In the genomic region with DNA sequence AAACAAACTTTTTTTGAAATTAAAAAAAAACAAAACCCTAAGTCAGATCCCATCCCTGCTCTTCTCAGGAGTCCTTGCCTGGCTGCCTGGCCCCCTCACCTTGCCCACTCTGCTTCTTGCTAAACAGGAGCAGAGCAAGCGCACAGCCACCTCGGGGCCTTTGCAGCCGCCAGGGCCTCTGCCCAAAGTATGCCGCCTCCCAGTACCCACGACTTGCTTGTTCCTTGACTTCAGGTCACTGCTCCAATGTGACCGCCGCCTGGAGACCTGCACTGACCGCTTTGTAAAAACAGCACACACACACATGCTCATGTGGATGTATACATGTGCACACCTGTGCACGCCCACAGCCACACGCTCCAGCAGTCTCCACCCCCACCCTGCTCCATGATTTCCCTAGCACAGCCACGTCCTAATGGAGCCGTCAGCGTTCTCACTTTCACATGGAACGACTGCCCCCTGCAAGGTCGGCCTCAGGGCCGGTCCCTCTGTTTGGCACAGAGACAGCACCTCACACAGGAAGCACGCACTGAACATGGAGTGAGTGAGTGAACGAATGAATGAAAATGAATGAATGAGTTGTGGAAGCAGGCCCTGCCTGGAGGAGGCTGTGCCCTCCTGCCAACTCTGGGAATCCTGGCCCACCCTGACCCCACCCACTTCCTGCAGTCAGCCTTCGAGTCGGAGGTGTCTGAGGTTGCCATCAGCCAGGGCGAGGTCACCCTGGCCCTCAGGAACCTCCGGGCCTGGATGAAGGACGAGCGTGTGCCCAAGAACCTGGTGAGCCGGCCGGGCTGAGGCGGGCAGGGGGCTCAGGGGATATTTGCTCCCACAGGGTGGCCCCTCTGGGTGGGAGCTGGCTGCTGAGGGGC, we compare ENCODE assay signal across 2 cellular contexts.
A peak's percentile ranks its signal among the peaks of the same experiment; 100 is the strongest.
TF ChIP-seq lines count a peak whose summit lies in the region.

No MANE protein-coding gene starts in this region.

TF ChIP-seq in HepG2, 621 proteins besides CTCF, POLR2A, EP300 and RAD21:
- no peak for TF ChIP-seq ZNF720 (CRISPR knock-in tag; IDR thresholded peaks at IDR 0.05)
- TF ChIP-seq ZNF768 (CRISPR knock-in tag; IDR thresholded peaks at IDR 0.05) = peak; percentile 60; the same call in 1 of the 2 replicates
- TF ChIP-seq EED (CRISPR knock-in tag; IDR thresholded peaks at IDR 0.05) = 0 out of 2 replicates have a peak, but pooled peaks have one; percentile 22
- 0 out of 2 replicates have a peak, but pooled peaks have one; percentile 21 for TF ChIP-seq TERF1 (CRISPR knock-in tag; IDR thresholded peaks at IDR 0.05)
- no peak for TF ChIP-seq ZNF30 (CRISPR knock-in tag; IDR thresholded peaks at IDR 0.05)
- peak; percentile 41; the same call in 1 of the 2 replicates for TF ChIP-seq MNT (IDR thresholded peaks at IDR 0.05)
- TF ChIP-seq PHF20 (CRISPR knock-in tag; IDR thresholded peaks at IDR 0.05) = 0 out of 2 replicates have a peak, but pooled peaks have one; percentile 4
- TF ChIP-seq HMGA1 (CRISPR knock-in tag; conservative IDR thresholded peaks at IDR 0.05) = no peak

TF ChIP-seq in SK-N-SH treated with all-trans-retinoic acid at 6 μM for 48 hours, 23 proteins besides CTCF, POLR2A, EP300 and RAD21:
- TF ChIP-seq ESRRG (CRISPR knock-in tag; IDR thresholded peaks at IDR 0.05) (no peak), CSDC2 (CRISPR knock-in tag; IDR thresholded peaks at IDR 0.05) (no peak), ZNF8 (CRISPR knock-in tag; IDR thresholded peaks at IDR 0.05) (no peak), SNAI2 (CRISPR knock-in tag; IDR thresholded peaks at IDR 0.05) (no peak), ZNF565 (CRISPR knock-in tag; conservative IDR thresholded peaks at IDR 0.05; ENCODE audit: low read depth) (no peak), ZNF70 (CRISPR knock-in tag; IDR thresholded peaks at IDR 0.05) (no peak), TOX (CRISPR knock-in tag; IDR thresholded peaks at IDR 0.05; ENCODE audit: borderline replicate concordance) (no peak), ZC3H10 (CRISPR knock-in tag; IDR thresholded peaks at IDR 0.05) (no peak), ISL1 (CRISPR knock-in tag; IDR thresholded peaks at IDR 0.05) (no peak), ARNTL (CRISPR knock-in tag; IDR thresholded peaks at IDR 0.05; ENCODE audit: borderline replicate concordance, low read depth) (no peak), ZFP3 (CRISPR knock-in tag; IDR thresholded peaks at IDR 0.05) (no peak), OSR1 (CRISPR knock-in tag; IDR thresholded peaks at IDR 0.05) (no peak), CSRNP3 (CRISPR knock-in tag; IDR thresholded peaks at IDR 0.05) (no peak), RARB (CRISPR knock-in tag; IDR thresholded peaks at IDR 0.05) (no peak), TCF4 (CRISPR knock-in tag; IDR thresholded peaks at IDR 0.05; ENCODE audit: borderline replicate concordance) (no peak), BACH2 (CRISPR knock-in tag; IDR thresholded peaks at IDR 0.05; ENCODE audit: borderline replicate concordance) (no peak), PPARA (CRISPR knock-in tag; IDR thresholded peaks at IDR 0.05; ENCODE audit: borderline replicate concordance) (no peak)
- TF ChIP-seq, protein P1, sequence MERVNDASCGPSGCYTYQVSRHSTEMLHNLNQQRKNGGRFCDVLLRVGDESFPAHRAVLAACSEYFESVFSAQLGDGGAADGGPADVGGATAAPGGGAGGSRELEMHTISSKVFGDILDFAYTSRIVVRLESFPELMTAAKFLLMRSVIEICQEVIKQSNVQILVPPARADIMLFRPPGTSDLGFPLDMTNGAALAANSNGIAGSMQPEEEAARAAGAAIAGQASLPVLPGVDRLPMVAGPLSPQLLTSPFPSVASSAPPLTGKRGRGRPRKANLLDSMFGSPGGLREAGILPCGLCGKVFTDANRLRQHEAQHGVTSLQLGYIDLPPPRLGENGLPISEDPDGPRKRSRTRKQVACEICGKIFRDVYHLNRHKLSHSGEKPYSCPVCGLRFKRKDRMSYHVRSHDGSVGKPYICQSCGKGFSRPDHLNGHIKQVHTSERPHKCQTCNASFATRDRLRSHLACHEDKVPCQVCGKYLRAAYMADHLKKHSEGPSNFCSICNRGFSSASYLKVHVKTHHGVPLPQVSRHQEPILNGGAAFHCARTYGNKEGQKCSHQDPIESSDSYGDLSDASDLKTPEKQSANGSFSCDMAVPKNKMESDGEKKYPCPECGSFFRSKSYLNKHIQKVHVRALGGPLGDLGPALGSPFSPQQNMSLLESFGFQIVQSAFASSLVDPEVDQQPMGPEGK (CRISPR knock-in tag; IDR thresholded peaks at IDR 0.05; ENCODE audit: borderline replicate concordance) = no peak
- TF ChIP-seq, protein P2, sequence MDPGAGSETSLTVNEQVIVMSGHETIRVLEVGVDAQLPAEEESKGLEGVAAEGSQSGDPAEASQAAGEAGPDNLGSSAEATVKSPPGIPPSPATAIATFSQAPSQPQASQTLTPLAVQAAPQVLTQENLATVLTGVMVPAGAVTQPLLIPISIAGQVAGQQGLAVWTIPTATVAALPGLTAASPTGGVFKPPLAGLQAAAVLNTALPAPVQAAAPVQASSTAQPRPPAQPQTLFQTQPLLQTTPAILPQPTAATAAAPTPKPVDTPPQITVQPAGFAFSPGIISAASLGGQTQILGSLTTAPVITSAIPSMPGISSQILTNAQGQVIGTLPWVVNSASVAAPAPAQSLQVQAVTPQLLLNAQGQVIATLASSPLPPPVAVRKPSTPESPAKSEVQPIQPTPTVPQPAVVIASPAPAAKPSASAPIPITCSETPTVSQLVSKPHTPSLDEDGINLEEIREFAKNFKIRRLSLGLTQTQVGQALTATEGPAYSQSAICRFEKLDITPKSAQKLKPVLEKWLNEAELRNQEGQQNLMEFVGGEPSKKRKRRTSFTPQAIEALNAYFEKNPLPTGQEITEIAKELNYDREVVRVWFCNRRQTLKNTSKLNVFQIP (CRISPR knock-in tag; IDR thresholded peaks at IDR 0.05; ENCODE audit: borderline replicate concordance, low read depth) = no peak
- TF ChIP-seq, protein P3, sequence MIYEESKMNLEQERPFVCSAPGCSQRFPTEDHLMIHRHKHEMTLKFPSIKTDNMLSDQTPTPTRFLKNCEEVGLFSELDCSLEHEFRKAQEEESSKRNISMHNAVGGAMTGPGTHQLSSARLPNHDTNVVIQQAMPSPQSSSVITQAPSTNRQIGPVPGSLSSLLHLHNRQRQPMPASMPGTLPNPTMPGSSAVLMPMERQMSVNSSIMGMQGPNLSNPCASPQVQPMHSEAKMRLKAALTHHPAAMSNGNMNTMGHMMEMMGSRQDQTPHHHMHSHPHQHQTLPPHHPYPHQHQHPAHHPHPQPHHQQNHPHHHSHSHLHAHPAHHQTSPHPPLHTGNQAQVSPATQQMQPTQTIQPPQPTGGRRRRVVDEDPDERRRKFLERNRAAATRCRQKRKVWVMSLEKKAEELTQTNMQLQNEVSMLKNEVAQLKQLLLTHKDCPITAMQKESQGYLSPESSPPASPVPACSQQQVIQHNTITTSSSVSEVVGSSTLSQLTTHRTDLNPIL (CRISPR knock-in tag; IDR thresholded peaks at IDR 0.05; ENCODE audit: low read depth) = no peak
